Comparison of ENCODE assay signal across 20 cellular contexts in genomic region chr3:69823710-69824109, GRCh38.
DNase-seq lines count a peak whose midpoint lies in the region; ATAC-seq, FAIRE-seq and TF ChIP-seq lines count a peak whose summit lies in the region.
"Had no signal": no experiment of that assay in that cellular context is flagged by ENCODE, and none has a peak within 500 bp of the region (broad histone marks: within the 10 kb centered on the region; RNA-seq: fewer than 3 reads in every experiment).

No MANE protein-coding gene starts in this region.

- no peak overlapping the region for H3K4me3 Mint-ChIP-seq in activated CD4-positive, alpha-beta memory T cell treated with anti-CD3 and anti-CD28 coated beads for 36 hours
- H3K4me3 Mint-ChIP-seq in stimulated activated memory B cell treated with anti-CD40 and anti-IgM and Interleukin-4, amounts not matched to agents 10 μg/mL and 1 μg/mL and 100 μg/mL, for 72 hours, result no peak overlapping the region
- H3K4me3 Mint-ChIP-seq: CD8-positive, alpha-beta memory T cell had no signal

- peak; percentile 11 for DNase-seq in A172 (ENCODE audit: low spot score)
- peak; percentile 2 for DNase-seq in H54 (ENCODE audit: insufficient read length, low spot score)
- DNase-seq in SK-MEL-5 (ENCODE audit: low read depth, low spot score), result peak; percentile 33
- peak; percentile 14 for DNase-seq in glomerular visceral epithelial cell (ENCODE audit: extremely low spot score)
- no peak for DNase-seq in stimulated activated CD4-positive, alpha-beta T cell treated with anti-CD3 and anti-CD28 coated beads, Interleukin-4, amount 100 ng/mL, for 1 hour
- no peak for DNase-seq in activated CD4-positive, alpha-beta memory T cell treated with anti-CD3 and anti-CD28 coated beads for 36 hours
- no peak for DNase-seq in HepG2 (ENCODE audit: low spot score)
- DNase-seq: 8988T; CD8-positive, alpha-beta memory T cell; DMS79 treated with DMSO at 0.1 percent for 48 hours; H7; NCI-H1436; NCI-H2029 treated with DMSO at 0.1 percent for 48 hours; NCI-H446 treated with DMSO at 0.1 percent for 48 hours; OCI-M1; SJCRH30 had no signal

- no peaks in the 10 kb centered on the region for H3K27me3 Mint-ChIP-seq in activated CD4-positive, alpha-beta memory T cell treated with anti-CD3 and anti-CD28 coated beads for 36 hours
- no peaks in the 10 kb centered on the region for H3K27me3 Mint-ChIP-seq in stimulated activated memory B cell treated with anti-CD40 and anti-IgM and Interleukin-4, amounts not matched to agents 10 μg/mL and 1 μg/mL and 100 μg/mL, for 72 hours
- H3K27me3 Mint-ChIP-seq: CD8-positive, alpha-beta memory T cell had no signal

- no peak for ATAC-seq in HepG2
- no peak for ATAC-seq in stimulated activated memory B cell treated with anti-CD40 and anti-IgM and Interleukin-4, amounts not matched to agents 10 μg/mL and 1 μg/mL and 100 μg/mL, for 72 hours

- in situ Hi-C loops in SK-MEL-5 (cut with HindIII; ENCODE audit: low pct_unique_long_range_greater_than_20kb, low sequenced_read_pairs) (no loop called here), HepG2 (cut with HindIII; ENCODE audit: extremely low pct_ligation_motif_present, low pct_unique_long_range_greater_than_20kb) (no loop called here)

- CTCF ChIA-PET in activated CD4-positive, alpha-beta memory T cell treated with anti-CD3 and anti-CD28 coated beads for 36 hours (lab: Charles Lee), result no interaction called here
- CTCF ChIA-PET in HepG2 (lab: Yijun Ruan, JAX; ENCODE audit: low intra/inter-chr PET ratio, low total read pairs), result no interaction called here

- intact Hi-C loops in activated CD4-positive, alpha-beta memory T cell treated with anti-CD3 and anti-CD28 coated beads for 36 hours (cut with micrococcal nuclease), result no loop called here
- intact Hi-C loops in HepG2 (cut with micrococcal nuclease; ENCODE audit: unreplicated experiment), result no loop called here

- 0% methylated on average over 1 of the region's 1 CpG for WGBS in HepG2 (ENCODE audit: low lambda C conversion rate)

- POLR2A ChIA-PET in activated CD4-positive, alpha-beta memory T cell treated with anti-CD3 and anti-CD28 coated beads for 36 hours (lab: Charles Lee), result no interaction called here
- POLR2A ChIA-PET in HepG2 (lab: Yijun Ruan, JAX), result no interaction called here

- TF ChIP-seq CTCF in HepG2 (CRISPR knock-in tag; IDR thresholded peaks at IDR 0.05), result no peak

- H3K9ac ChIP-seq in HepG2 (ENCODE audit: insufficient read depth, low read depth, low read length), result no peak overlapping the region
- H3K9ac ChIP-seq: BLaER1 had no signal

- FAIRE-seq in H54 (lab: Jason Lieb, UNC), result no peak
- no peak for FAIRE-seq in HepG2 (lab: Jason Lieb, UNC)
- FAIRE-seq: GM12892, HTR-8/SVneo had no signal

- H3K36me3 Mint-ChIP-seq in activated CD4-positive, alpha-beta memory T cell treated with anti-CD3 and anti-CD28 coated beads for 36 hours, result no peaks in the 10 kb centered on the region
- no peaks in the 10 kb centered on the region for H3K36me3 Mint-ChIP-seq in stimulated activated memory B cell treated with anti-CD40 and anti-IgM and Interleukin-4, amounts not matched to agents 10 μg/mL and 1 μg/mL and 100 μg/mL, for 72 hours
- H3K36me3 Mint-ChIP-seq: CD8-positive, alpha-beta memory T cell had no signal

- H3K9me3 Mint-ChIP-seq in activated CD4-positive, alpha-beta memory T cell treated with anti-CD3 and anti-CD28 coated beads for 36 hours, result no peaks in the 10 kb centered on the region
- peaks cover 9% of the 10 kb centered on the region for H3K9me3 Mint-ChIP-seq in stimulated activated memory B cell treated with anti-CD40 and anti-IgM and Interleukin-4, amounts not matched to agents 10 μg/mL and 1 μg/mL and 100 μg/mL, for 72 hours

- no peaks in the 10 kb centered on the region for H3K79me2 ChIP-seq in HepG2 (ENCODE audit: insufficient read depth, low read length)

- no peak overlapping the region for H3K4me2 ChIP-seq in HepG2 (ENCODE audit: low read depth, low read length)
- H3K4me2 ChIP-seq: BLaER1 had no signal

- H3K4me3 ChIP-seq in HepG2 (replicated peaks in 1 of 3; ENCODE audit: insufficient read depth in 1 of 3, low read depth in 2 of 3, low read length in 3 of 3), result no peak overlapping the region
- H3K4me3 ChIP-seq: BLaER1, SJCRH30 had no signal

- no peak for TF ChIP-seq EP300 in HepG2 (IDR thresholded peaks at IDR 0.05; ENCODE audit: low read depth in 2 of 2, low read length in 2 of 2)
- no peak for TF ChIP-seq EP300 in HepG2 (CRISPR knock-in tag; IDR thresholded peaks at IDR 0.05; ENCODE audit: borderline replicate concordance)

- BruUV-seq in HepG2 (replicated peaks; lab: Mats Ljungman, UMichigan), result no TSS peak

- no peaks in the 10 kb centered on the region for H3K27me3 ChIP-seq in HepG2 (ENCODE audit: control insufficient read depth in 1 of 2, insufficient read depth in 2 of 2, low read length in 2 of 2)
- H3K27me3 ChIP-seq: BLaER1, SJCRH30 had no signal

- H3K4me1 ChIP-seq in HepG2 (ENCODE audit: insufficient read depth, low read length), result no peaks in the 10 kb centered on the region
- H3K4me1 ChIP-seq: BLaER1, SJCRH30 had no signal

- H3K27ac ChIP-seq in HepG2 (ENCODE audit: extremely low read length, insufficient read depth, low read length), result no peak overlapping the region
- H3K27ac ChIP-seq: BLaER1, SJCRH30 had no signal

- no peak for TF ChIP-seq RAD21 in HepG2 (CRISPR knock-in tag; IDR thresholded peaks at IDR 0.05)

- H4K20me1 ChIP-seq in HepG2 (ENCODE audit: insufficient read depth, low read length), result no peaks in the 10 kb centered on the region
- H4K20me1 ChIP-seq: BLaER1 had no signal

- H3K36me3 ChIP-seq in HepG2 (replicated peaks in 1 of 2; ENCODE audit: control insufficient read depth in 1 of 2, insufficient read depth in 2 of 2, low read length in 2 of 2), result no peaks in the 10 kb centered on the region
- H3K36me3 ChIP-seq: BLaER1, SJCRH30 had no signal

- no peaks in the 10 kb centered on the region for H3K4me1 Mint-ChIP-seq in activated CD4-positive, alpha-beta memory T cell treated with anti-CD3 and anti-CD28 coated beads for 36 hours (ENCODE audit: low read depth)
- no peaks in the 10 kb centered on the region for H3K4me1 Mint-ChIP-seq in stimulated activated memory B cell treated with anti-CD40 and anti-IgM and Interleukin-4, amounts not matched to agents 10 μg/mL and 1 μg/mL and 100 μg/mL, for 72 hours
- H3K4me1 Mint-ChIP-seq: CD8-positive, alpha-beta memory T cell had no signal

- no peak overlapping the region for H2AFZ ChIP-seq in HepG2 (ENCODE audit: low read length)

- no peak overlapping the region for H3K27ac Mint-ChIP-seq in activated CD4-positive, alpha-beta memory T cell treated with anti-CD3 and anti-CD28 coated beads for 36 hours
- no peak overlapping the region for H3K27ac Mint-ChIP-seq in stimulated activated memory B cell treated with anti-CD40 and anti-IgM and Interleukin-4, amounts not matched to agents 10 μg/mL and 1 μg/mL and 100 μg/mL, for 72 hours
- H3K27ac Mint-ChIP-seq: CD8-positive, alpha-beta memory T cell had no signal

- TF ChIP-seq POLR2A in H54 (IDR thresholded peaks at IDR 0.05; ENCODE audit: low read depth, low read length), result no peak
- TF ChIP-seq POLR2A in HepG2 (IDR thresholded peaks at IDR 0.05; ENCODE audit: insufficient read depth in 1 of 2, low read depth in 2 of 2, low read length in 2 of 2), result no peak

- no peaks in the 10 kb centered on the region for H3K9me3 ChIP-seq in HepG2 (ENCODE audit: low read length)
- H3K9me3 ChIP-seq: BLaER1, SJCRH30 had no signal

TF ChIP-seq in HepG2, 621 proteins besides CTCF, POLR2A, EP300 and RAD21:
- no peak for TF ChIP-seq ZKSCAN1 (IDR thresholded peaks at IDR 0.05; ENCODE audit: low read length)
- TF ChIP-seq ZNF24 (IDR thresholded peaks at IDR 0.05), result no peak
- TF ChIP-seq ZNF18 (CRISPR knock-in tag; IDR thresholded peaks at IDR 0.05; ENCODE audit: insufficient replicate concordance), result no peak
- no peak for TF ChIP-seq ZNF549 (CRISPR knock-in tag; IDR thresholded peaks at IDR 0.05)
- no peak for TF ChIP-seq DZIP1 (CRISPR knock-in tag; IDR thresholded peaks at IDR 0.05)

Comparison
In these comparisons a context has a peak if more than half of its experiments do, and no peak if none do; other contexts are left out.
1. DNase-seq: peak in A172 (single experiment), H54 (single experiment), SK-MEL-5 (single experiment) and glomerular visceral epithelial cell (single experiment); none in stimulated activated CD4-positive, alpha-beta T cell treated with anti-CD3 and anti-CD28 coated beads, Interleukin-4, amount 100 ng/mL, for 1 hour (single experiment), activated CD4-positive, alpha-beta memory T cell treated with anti-CD3 and anti-CD28 coated beads for 36 hours (single experiment) and HepG2 (single experiment).